In genomic region chr14:69647216-69647615, GRCh38 we compare ENCODE assay signal across 14 cellular contexts. TPM values are rescaled to one million over a fixed set of nuclear protein-coding genes. Genes with fewer than 3 reads are reported as not detected.
DNase-seq lines count a peak whose midpoint lies in the region; ATAC-seq and TF ChIP-seq lines count a peak whose summit lies in the region.
"Had no signal": no experiment of that assay in that cellular context is flagged by ENCODE, and none has a peak within 500 bp of the region (broad histone marks: within the 10 kb centered on the region; RNA-seq: fewer than 3 reads in every experiment).

No MANE protein-coding gene starts in this region.

- H4K20me1 ChIP-seq in PC-3 (ENCODE audit: low read length) = peaks cover 9% of the 10 kb centered on the region

- peaks cover 93% of the 10 kb centered on the region for H3K4me1 Mint-ChIP-seq in activated T-cell treated with anti-CD3 and anti-CD28 coated beads, Interleukin-2, amount 50 U/mL, for 72 hours (ENCODE audit: low read depth)
- peaks cover 94% of the 10 kb centered on the region for H3K4me1 Mint-ChIP-seq in activated T-cell treated with anti-CD3 and anti-CD28 coated beads, Interleukin-2, amount 50 U/mL, for 24 hours (ENCODE audit: low read depth)
- peaks cover 94 to 97% of the 10 kb centered on the region in 2 donors for H3K4me1 Mint-ChIP-seq in immature natural killer cell

- H3K4me3 Mint-ChIP-seq in activated T-cell treated with anti-CD3 and anti-CD28 coated beads, Interleukin-2, amount 50 U/mL, for 72 hours = no peak overlapping the region
- no peak overlapping the region for H3K4me3 Mint-ChIP-seq in activated T-cell treated with anti-CD3 and anti-CD28 coated beads, Interleukin-2, amount 50 U/mL, for 24 hours
- no peak overlapping the region for H3K4me3 Mint-ChIP-seq in immature natural killer cell
- H3K4me3 Mint-ChIP-seq: GM23338 had no signal

- peak overlapping the region; percentile 26 for H3K27ac Mint-ChIP-seq in activated T-cell treated with anti-CD3 and anti-CD28 coated beads, Interleukin-2, amount 50 U/mL, for 72 hours
- no peak overlapping the region for H3K27ac Mint-ChIP-seq in activated T-cell treated with anti-CD3 and anti-CD28 coated beads, Interleukin-2, amount 50 U/mL, for 24 hours
- peak overlapping the region in 3 of 6 donors; percentile 16 to 77 (median 22) for H3K27ac Mint-ChIP-seq in immature natural killer cell
- H3K27ac Mint-ChIP-seq: activated T-helper 2 cell treated with anti-CD3 and anti-CD28 coated beads, Interferon-gamma antibody, Interleukin-2, Interleukin-4, amounts not matched to agents 10 μg/mL and 5 μg/mL and 100 μg/mL, durations not matched to agents 14 hours and 24 hours and 36 hours; GM23338 had no signal

- no TSS peak for BruUV-seq in PC-3 (replicated peaks; lab: Mats Ljungman, UMichigan)

- H3K4me3 ChIP-seq in PC-3 (ENCODE audit: low read length) = no peak overlapping the region
- H3K4me3 ChIP-seq in gastroesophageal sphincter = no peak overlapping the region
- H3K4me3 ChIP-seq in stomach = no peak overlapping the region
- no peak overlapping the region for H3K4me3 ChIP-seq in gastrocnemius medialis
- H3K4me3 ChIP-seq: GM23338 had no signal

- H3K27me3 Mint-ChIP-seq in activated T-cell treated with anti-CD3 and anti-CD28 coated beads, Interleukin-2, amount 50 U/mL, for 72 hours (ENCODE audit: low read depth) = no peaks in the 10 kb centered on the region
- H3K27me3 Mint-ChIP-seq in activated T-cell treated with anti-CD3 and anti-CD28 coated beads, Interleukin-2, amount 50 U/mL, for 24 hours = no peaks in the 10 kb centered on the region
- H3K27me3 Mint-ChIP-seq in immature natural killer cell (ENCODE audit: low read depth in 3 of 3) = peaks cover 0 to 6% (median 1%) of the 10 kb centered on the region in 3 donors

- peaks cover 78% of the 10 kb centered on the region for H3K4me1 ChIP-seq in PC-3 (ENCODE audit: insufficient read depth, low read length)
- H3K4me1 ChIP-seq in gastroesophageal sphincter = peaks cover 28 to 93% (median 63%) of the 10 kb centered on the region in 3 donors
- peaks cover 77 to 100% (median 90%) of the 10 kb centered on the region in 4 donors for H3K4me1 ChIP-seq in stomach
- H3K4me1 ChIP-seq in gastrocnemius medialis = peaks cover 78 to 79% of the 10 kb centered on the region in 2 donors

- in situ Hi-C loops in gastrocnemius medialis (cut with MboI; ENCODE audit: low sequenced_read_pairs in 4 of 4) = no loop called here

- POLR2A ChIA-PET in PC-3 (lab: Charles Lee; ENCODE audit: unreplicated experiment) = no interaction called here

- no peaks in the 10 kb centered on the region for H3K9me2 ChIP-seq in PC-3 (replicated peaks; ENCODE audit: low read length)

- TF ChIP-seq POLR2A in gastroesophageal sphincter (IDR thresholded peaks at IDR 0.05) (no peak), stomach (IDR thresholded peaks at IDR 0.05) (no peak), gastrocnemius medialis (IDR thresholded peaks at IDR 0.05) (no peak)

- no peak overlapping the region for H2AFZ ChIP-seq in PC-3 (ENCODE audit: low read length)
- H2AFZ ChIP-seq: GM23338 had no signal

- H3K9me3 ChIP-seq in PC-3 (ENCODE audit: low read length) (no peaks in the 10 kb centered on the region), gastroesophageal sphincter (no peaks in the 10 kb centered on the region), stomach (no peaks in the 10 kb centered on the region), gastrocnemius medialis (no peaks in the 10 kb centered on the region)

- peaks cover 1 to 6% of the 10 kb centered on the region in 2 donors for H3K9me3 Mint-ChIP-seq in activated T-cell treated with anti-CD3 and anti-CD28 coated beads, Interleukin-2, amount 50 U/mL, for 72 hours
- peaks cover 12% of the 10 kb centered on the region for H3K9me3 Mint-ChIP-seq in activated T-cell treated with anti-CD3 and anti-CD28 coated beads, Interleukin-2, amount 50 U/mL, for 24 hours
- peaks cover 0 to 2% (median 0%) of the 10 kb centered on the region in 6 donors for H3K9me3 Mint-ChIP-seq in immature natural killer cell

- H3K27ac ChIP-seq in PC-3 (ENCODE audit: low read length) (peak overlapping the region; percentile 82), gastroesophageal sphincter (peak overlapping the region in 3 of 4 donors; percentile 8 to 78 (median 72)), stomach (peak overlapping the region; percentile 50 to 92 (median 79)), gastrocnemius medialis (peak overlapping the region in 2 of 4 donors; percentile 59 to 66)

- CTCF ChIA-PET in PC-3 (lab: Charles Lee) = no interaction called here

- intact Hi-C loops in PC-3 (cut with micrococcal nuclease) (no loop called here), stomach (cut with DNase I; ENCODE audit: low total_unique reads) (no loop called here), gastrocnemius medialis (cut with DNase I; ENCODE audit: low total_unique reads) (no loop called here)

- H3K9ac ChIP-seq in PC-3 (ENCODE audit: low read length) = no peak overlapping the region

- peaks cover 17 to 18% of the 10 kb centered on the region in 2 donors for H3K36me3 Mint-ChIP-seq in activated T-cell treated with anti-CD3 and anti-CD28 coated beads, Interleukin-2, amount 50 U/mL, for 72 hours (ENCODE audit: insufficient read depth in 2 of 2)
- peaks cover 56% of the 10 kb centered on the region for H3K36me3 Mint-ChIP-seq in activated T-cell treated with anti-CD3 and anti-CD28 coated beads, Interleukin-2, amount 50 U/mL, for 24 hours (ENCODE audit: low read depth)
- peaks cover 7 to 14% (median 9%) of the 10 kb centered on the region in 3 donors for H3K36me3 Mint-ChIP-seq in immature natural killer cell

- TF ChIP-seq CTCF in PC-3 (conservative IDR thresholded peaks at IDR 0.05; ENCODE audit: low read depth, low read length) (no peak), gastroesophageal sphincter (IDR thresholded peaks at IDR 0.05) (no peak), stomach (IDR thresholded peaks at IDR 0.05) (no peak), gastrocnemius medialis (IDR thresholded peaks at IDR 0.05 in 4 of 5, conservative IDR thresholded peaks at IDR 0.05 in 1 of 5) (no peak)

- H3K27me3 ChIP-seq in PC-3 (ENCODE audit: low read length) (no peaks in the 10 kb centered on the region), gastroesophageal sphincter (no peaks in the 10 kb centered on the region), stomach (no peaks in the 10 kb centered on the region), gastrocnemius medialis (no peaks in the 10 kb centered on the region)

- H3F3A ChIP-seq in PC-3 (ENCODE audit: low read length, unreplicated experiment) = peaks cover 10% of the 10 kb centered on the region

- no peak for TF ChIP-seq EP300 in gastroesophageal sphincter (IDR thresholded peaks at IDR 0.05)
- TF ChIP-seq EP300 in stomach (IDR thresholded peaks at IDR 0.05) = no peak

- WGBS in gastroesophageal sphincter (ENCODE audit: low coverage in 1 of 2), 2 donors = 67 to 81% methylated on average over 2 of the region's 2 CpGs
- 33 to 65% (median 47%) methylated on average over 2 of the region's 2 CpGs for WGBS in stomach, 5 donors

- no peak for ATAC-seq in activated T-cell treated with anti-CD3 and anti-CD28 coated beads, Interleukin-2, amount 50 U/mL, for 72 hours (replicated peaks in 1 of 2)
- ATAC-seq in PC-3 (no peak), gastroesophageal sphincter (no peak), HG03342 (IDR thresholded peaks at IDR 0.05; ENCODE audit: unreplicated experiment) (no peak), gastrocnemius medialis (no peak)
- ATAC-seq: GM23338, Right ventricle myocardium inferior had no signal

- no peak for DNase-seq in activated T-cell treated with anti-CD3 and anti-CD28 coated beads, Interleukin-2, amount 50 U/mL, for 72 hours
- no peak for DNase-seq in activated T-cell treated with anti-CD3 and anti-CD28 coated beads, Interleukin-2, amount 50 U/mL, for 24 hours
- no peak for DNase-seq in PC-3
- no peak for DNase-seq in stomach
- DNase-seq in gastrocnemius medialis = no peak
- DNase-seq in immature natural killer cell = no peak
- DNase-seq: activated CD4-positive, alpha-beta T cell treated with anti-CD3 and anti-CD28 coated beads, Interleukin-2, amount 50 U/mL, for 48 hours; COR-L47; NCI-H82 had no signal

- H3K4me2 ChIP-seq in PC-3 (ENCODE audit: low read length) = no peak overlapping the region
- H3K4me2 ChIP-seq: GM23338 had no signal

- H3K36me3 ChIP-seq in PC-3 (ENCODE audit: low read depth, low read length) = no peaks in the 10 kb centered on the region
- H3K36me3 ChIP-seq in gastroesophageal sphincter = no peaks in the 10 kb centered on the region
- peaks cover 0 to 4% (median 0%) of the 10 kb centered on the region in 4 donors for H3K36me3 ChIP-seq in stomach
- H3K36me3 ChIP-seq in gastrocnemius medialis = no peaks in the 10 kb centered on the region

- peaks cover 62% of the 10 kb centered on the region for H3K79me2 ChIP-seq in PC-3 (ENCODE audit: low read length)

RNA-seq across cellular contexts. Expression of gene SUSD6, which starts 35.8 kb away (rescaled TPM):
- 10 to 100 TPM; 60.3 to 73.8 TPM for total RNA-seq in activated T-cell treated with anti-CD3 and anti-CD28 coated beads, Interleukin-2, amount 50 U/mL, for 72 hours
- total RNA-seq in PC-3 (2014; rRNA removed) (6.1 and 9.3 TPM in 2 replicates), gastroesophageal sphincter (10 to 100 TPM; 24.4 to 40.6 (median 38.5) TPM), stomach (10 to 100 TPM; 23.7 to 39.0 (median 31.9) TPM), gastrocnemius medialis (10 to 100 TPM; 11.9 to 26.3 (median 16.2) TPM)
- polyA plus RNA-seq in stomach (10 to 100 TPM in 1 of 3 donors, 1 to 10 TPM in 2; 4.9 to 10.3 (median 7.0) TPM), immature natural killer cell (10 to 100 TPM; 13.0 to 24.1 (median 15.5) TPM)
